Comparison of ENCODE assay signal across 9 cellular contexts in the genomic region with DNA sequence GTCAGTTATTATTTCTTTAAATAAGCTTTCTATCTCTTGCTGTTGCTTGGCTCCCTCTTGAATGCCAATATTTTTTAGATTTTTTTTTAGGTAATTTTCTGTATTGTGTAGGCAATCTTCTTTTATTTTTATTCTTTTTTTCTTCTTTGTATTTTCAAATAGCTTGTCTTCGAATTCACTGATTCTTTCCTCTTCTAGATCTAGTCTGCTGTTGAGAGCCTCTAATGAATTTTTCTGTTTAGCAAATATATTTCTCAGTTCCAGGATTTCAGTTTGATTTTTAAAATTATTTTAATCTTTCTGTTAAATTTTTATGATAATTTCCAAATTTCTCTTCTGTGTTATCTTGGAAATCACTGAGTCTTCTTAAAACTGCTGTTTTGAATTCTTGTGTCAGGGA. TPM values are rescaled to one million over a fixed set of nuclear protein-coding genes. Genes with fewer than 3 reads are reported as not detected.
"Had no signal": no experiment of that assay in that cellular context is flagged by ENCODE, and none has a peak within 500 bp of the region (broad histone marks: within the 10 kb centered on the region; RNA-seq: fewer than 3 reads in every experiment).

No MANE protein-coding gene starts in this region.

- H3K4me2 ChIP-seq: GM23338 had no signal

- H3K4me3 ChIP-seq: GM23338 had no signal

- H3K27ac ChIP-seq: HL-60 had no signal

- ATAC-seq: GM23338, HepG2 had no signal

- H3K36me3 Mint-ChIP-seq: IgD-negative memory B cell had no signal

- DNase-seq: H9, HCEC 1CT, HFFc6 had no signal

- H3K4me3 Mint-ChIP-seq: GM23338, H9, HFFc6 had no signal

- H2AFZ ChIP-seq: GM23338 had no signal

- H3K4me1 Mint-ChIP-seq: GM23338, H9, IgD-negative memory B cell had no signal

- H3K27ac Mint-ChIP-seq: GM23338, H9, HFFc6, IgD-negative memory B cell had no signal

- FAIRE-seq: H1, H54, HepG2 had no signal

RNA-seq across cellular contexts. Expression of a gene that starts 39.8 kb away (rescaled TPM):
- total RNA-seq: HepG2 had no signal
- polyA plus RNA-seq: HepG2 had no signal
